8 cellular contexts compared by ENCODE assay signal in the genomic region with DNA sequence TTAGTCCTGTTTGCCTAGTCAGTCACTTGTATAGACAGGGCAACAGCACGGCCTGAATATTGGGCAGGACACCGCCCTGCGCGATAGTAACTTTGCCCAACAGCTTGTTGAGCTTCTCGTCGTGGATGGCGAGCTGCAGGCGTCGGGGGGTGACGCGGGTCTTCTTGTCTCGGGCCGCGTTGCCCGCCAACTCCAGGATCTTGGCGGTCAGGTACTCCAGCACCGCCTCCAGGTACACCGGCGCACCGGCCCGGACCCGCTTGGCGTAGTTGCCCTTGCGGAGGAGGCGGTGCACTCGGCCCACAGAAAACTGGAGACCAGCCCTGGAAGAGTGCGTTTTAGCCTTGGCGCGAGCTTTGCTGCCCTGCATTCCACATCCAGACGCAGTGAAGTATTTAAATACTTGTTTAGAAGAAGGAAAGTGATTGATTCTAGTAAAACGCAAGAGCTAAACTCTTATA.
DNase-seq lines count a peak whose midpoint lies in the region; ATAC-seq, FAIRE-seq and TF ChIP-seq lines count a peak whose summit lies in the region.

No MANE protein-coding gene starts in this region.

- peaks cover 0 to 2% of the 10 kb centered on the region in 2 donors for H3K4me1 ChIP-seq in kidney (ENCODE audit: control insufficient read depth in 1 of 2, insufficient read depth in 1 of 2, low read depth in 1 of 2, low read length in 2 of 2)

- no peak overlapping the region for H3K9ac ChIP-seq in kidney (ENCODE audit: low read length in 2 of 2)

- no peaks in the 10 kb centered on the region for H3K27me3 ChIP-seq in GM06990 (replicated peaks; ENCODE audit: control insufficient read depth, insufficient read depth, low read length)

- TF ChIP-seq CTCF in GM06990 (IDR thresholded peaks at IDR 0.05; ENCODE audit: insufficient read depth, low read length, poor library complexity, severe bottlenecking) (no peak), astrocyte of the spinal cord (IDR thresholded peaks at IDR 0.05; ENCODE audit: low read depth, low read length) (no peak), kidney (IDR thresholded peaks at IDR 0.05; ENCODE audit: borderline replicate concordance, extremely low read depth, insufficient read depth) (no peak)

- in situ Hi-C loops in astrocyte of the spinal cord (cut with HindIII; ENCODE audit: low sequenced_read_pairs): no loop called here

- H3K36me3 ChIP-seq in GM06990 (ENCODE audit: control insufficient read depth, insufficient read depth, low read length): no peaks in the 10 kb centered on the region
- H3K36me3 ChIP-seq in kidney (ENCODE audit: control insufficient read depth in 1 of 2, insufficient read depth in 2 of 2, low read length in 2 of 2): no peaks in the 10 kb centered on the region

- DNase-seq in GM06990 (ENCODE audit: extremely low read depth, insufficient read length) (peak; percentile 79), RKO (ENCODE audit: low spot score) (peak; percentile 51), astrocyte of the spinal cord (ENCODE audit: low read depth, low spot score) (peak; percentile 30), kidney (peak; percentile 81), SIG-M5 treated with dmso at 0.1 percent for 504 hours (lab: John Stamatoyannopoulos, UW; ENCODE audit: unreplicated experiment) (no peak), cerebellar nuclear complex (lab: John Stamatoyannopoulos, UW) (no peak)
- DNase-seq in stimulated activated CD4-positive, alpha-beta T cell treated with anti-CD3 and anti-CD28 coated beads, Interleukin-4, amount 100 ng/mL, for 4 hours: peak; percentile 29 to 37

- intact Hi-C loops in kidney (cut with DNase I): no loop called here

- peak overlapping the region; percentile 64 for H3K4me3 ChIP-seq in GM06990 (replicated peaks; ENCODE audit: low read depth, low read length)
- peak overlapping the region; percentile 72 for H3K4me3 ChIP-seq in astrocyte of the spinal cord (ENCODE audit: low read depth, low read length)
- H3K4me3 ChIP-seq in kidney (ENCODE audit: low read length in 2 of 2): peak overlapping the region; percentile 49 to 59

- peak; percentile 13 for ATAC-seq in HG02588 (IDR thresholded peaks at IDR 0.05; ENCODE audit: unreplicated experiment)

- peak overlapping the region; percentile 64 to 71 for H3K27ac ChIP-seq in kidney (ENCODE audit: low read depth in 2 of 2, low read length in 2 of 2)

- peaks cover 0 to 4% of the 10 kb centered on the region in 2 donors for H3K9me3 ChIP-seq in kidney (ENCODE audit: control insufficient read depth in 1 of 2, low read length in 2 of 2)

- no peak for FAIRE-seq in kidney (lab: Jason Lieb, UNC)

Comparison
In these comparisons a context has a peak if more than half of its experiments do, and no peak if none do; other contexts are left out.
1. DNase-seq: peak in GM06990 (single experiment), RKO (single experiment), astrocyte of the spinal cord (single experiment), kidney (single experiment) and stimulated activated CD4-positive, alpha-beta T cell treated with anti-CD3 and anti-CD28 coated beads, Interleukin-4, amount 100 ng/mL, for 4 hours (2 of 2); none in SIG-M5 treated with dmso at 0.1 percent for 504 hours (single experiment) and cerebellar nuclear complex (0 of 2).
2. Peak in every context shown above with its lines, with median percentiles within 50 percentile points of each other: H3K4me3 ChIP-seq.